In genomic region chr1:110482662-110483307, GRCh38 we compare ENCODE assay signal across 26 cellular contexts. TPM values are rescaled to one million over a fixed set of nuclear protein-coding genes. Genes with fewer than 3 reads are reported as not detected.
DNase-seq lines count a peak whose midpoint lies in the region; ATAC-seq and TF ChIP-seq lines count a peak whose summit lies in the region.
"Had no signal": no experiment of that assay in that cellular context is flagged by ENCODE, and none has a peak within 500 bp of the region (broad histone marks: within the 10 kb centered on the region; RNA-seq: fewer than 3 reads in every experiment).

No MANE protein-coding gene starts in this region.

- H3K4me1 Mint-ChIP-seq in endodermal cell = peaks cover 46% of the 10 kb centered on the region
- no peaks in the 10 kb centered on the region for H3K4me1 Mint-ChIP-seq in natural killer cell treated with Interleukin-12 subunit alpha and Interleukin-12 subunit beta and Interleukin-15 and Interleukin-18, amount 100 ng/mL, for 72 hours (ENCODE audit: low read depth in 2 of 2)
- H3K4me1 Mint-ChIP-seq: activated B cell treated with CpG ODN at 0.5 μM for 24 hours, neural crest cell had no signal

- H3K9me3 Mint-ChIP-seq in endodermal cell = no peaks in the 10 kb centered on the region
- no peaks in the 10 kb centered on the region for H3K9me3 Mint-ChIP-seq in natural killer cell treated with Interleukin-12 subunit alpha and Interleukin-12 subunit beta and Interleukin-15 and Interleukin-18, amount 100 ng/mL, for 72 hours
- H3K9me3 Mint-ChIP-seq in activated naive CD4-positive, alpha-beta T cell treated with anti-CD3 and anti-CD28 coated beads, Interleukin-2, amount 50 U/mL, for 72 hours = no peaks in the 10 kb centered on the region
- H3K9me3 Mint-ChIP-seq: activated B cell treated with CpG ODN at 0.5 μM for 24 hours; CD8-positive, alpha-beta memory T cell; neural crest cell; stimulated activated effector memory CD8-positive, alpha-beta T cell treated with anti-CD3 and anti-CD28 coated beads, Interleukin-12 subunit alpha, Interleukin-12 subunit beta, amount 100 ng/mL, for 72 hours had no signal

- H3K27me3 ChIP-seq in endodermal cell (ENCODE audit: control insufficient read depth, insufficient read depth, low read length, poor library complexity, severe bottlenecking) = peaks cover 19% of the 10 kb centered on the region
- H3K27me3 ChIP-seq: cardiac muscle cell had no signal

- peak; percentile 47 for TF ChIP-seq CTCF in endodermal cell (conservative IDR thresholded peaks at IDR 0.05)

- H3K27me3 Mint-ChIP-seq in endodermal cell (ENCODE audit: insufficient read depth) = peaks cover 31% of the 10 kb centered on the region
- peaks cover 16 to 18% of the 10 kb centered on the region in 2 donors for H3K27me3 Mint-ChIP-seq in natural killer cell treated with Interleukin-12 subunit alpha and Interleukin-12 subunit beta and Interleukin-15 and Interleukin-18, amount 100 ng/mL, for 72 hours

- 61 to 68% methylated on average over 9 to 18 of the region's 18 CpGs for WGBS in endodermal cell (ENCODE audit: insufficient coverage in 1 of 2, insufficient read length in 1 of 2), 2 experiments

- H3K27ac ChIP-seq in endodermal cell (ENCODE audit: low read depth, low read length) = no peak overlapping the region
- H3K27ac ChIP-seq: cardiac muscle cell, psoas muscle, suprapubic skin had no signal

- H3K9me3 ChIP-seq in endodermal cell (ENCODE audit: control insufficient read depth, low read length) = no peaks in the 10 kb centered on the region
- H3K9me3 ChIP-seq: left ventricle myocardium inferior, psoas muscle, SK-N-SH, suprapubic skin had no signal

- H3K36me3 ChIP-seq in endodermal cell (ENCODE audit: control insufficient read depth, insufficient read depth, low read length) = no peaks in the 10 kb centered on the region
- H3K36me3 ChIP-seq: cardiac muscle cell, left ventricle myocardium inferior, suprapubic skin had no signal

- no peak overlapping the region for H3K4me3 Mint-ChIP-seq in endodermal cell
- no peak overlapping the region for H3K4me3 Mint-ChIP-seq in natural killer cell treated with Interleukin-12 subunit alpha and Interleukin-12 subunit beta and Interleukin-15 and Interleukin-18, amount 100 ng/mL, for 72 hours
- H3K4me3 Mint-ChIP-seq: activated B cell treated with CpG ODN at 0.5 μM for 24 hours; neural crest cell; stimulated activated effector memory CD8-positive, alpha-beta T cell treated with anti-CD3 and anti-CD28 coated beads, Interleukin-12 subunit alpha, Interleukin-12 subunit beta, amount 100 ng/mL, for 72 hours had no signal

- H3K27ac Mint-ChIP-seq in endodermal cell = no peak overlapping the region
- H3K27ac Mint-ChIP-seq in natural killer cell treated with Interleukin-12 subunit alpha and Interleukin-12 subunit beta and Interleukin-15 and Interleukin-18, amount 100 ng/mL, for 72 hours = no peak overlapping the region
- H3K27ac Mint-ChIP-seq in activated naive CD4-positive, alpha-beta T cell treated with anti-CD3 and anti-CD28 coated beads, Interleukin-2, amount 50 U/mL, for 72 hours = no peak overlapping the region
- H3K27ac Mint-ChIP-seq: activated B cell treated with CpG ODN at 0.5 μM for 24 hours; CD8-positive, alpha-beta memory T cell; stimulated activated effector memory CD8-positive, alpha-beta T cell treated with anti-CD3 and anti-CD28 coated beads, Interleukin-12 subunit alpha, Interleukin-12 subunit beta, amount 100 ng/mL, for 72 hours had no signal

- DNase-seq in ELR (ENCODE audit: low read depth) (peak; percentile 7), NCI-H146 treated with DMSO at 0.1 percent for 48 hours (lab: John Stamatoyannopoulos, UW; ENCODE audit: unreplicated experiment) (peak; percentile 10), endodermal cell (peak; percentile 77), retina (peak; percentile 62), foreskin melanocyte (no peak)
- DNase-seq in natural killer cell treated with Interleukin-12 subunit alpha and Interleukin-12 subunit beta and Interleukin-15 and Interleukin-18, amount 100 ng/mL, for 72 hours (ENCODE audit: low spot score) = no peak
- DNase-seq in activated naive CD4-positive, alpha-beta T cell treated with anti-CD3 and anti-CD28 coated beads, Interleukin-2, amount 50 U/mL, for 72 hours (ENCODE audit: low spot score in 2 of 2) = no peak
- DNase-seq: activated B cell treated with CpG ODN at 0.5 μM for 24 hours; activated CD4-positive, alpha-beta T cell treated with anti-CD3 and anti-CD28 coated beads, Interleukin-2, amount 50 U/mL, for 48 hours; activated gamma-delta T cell treated with Interleukin-2 at 50 U/mL for 16 hours; CD8-positive, alpha-beta memory T cell; dermis blood vessel endothelial cell; GOT3; left ventricle myocardium inferior; NCI-H1105 treated with DMSO at 0.1 percent for 48 hours; psoas muscle; SK-N-SH; stimulated activated CD4-positive, alpha-beta T cell treated with anti-CD3 and anti-CD28 coated beads, Interleukin-1b, Interleukin-23, amount 100 ng/mL, for 48 hours had no signal

- peaks cover 14% of the 10 kb centered on the region for H3K4me1 ChIP-seq in endodermal cell (ENCODE audit: control insufficient read depth, insufficient read depth, low read length)
- H3K4me1 ChIP-seq: psoas muscle had no signal

- no peak overlapping the region for H3K4me3 ChIP-seq in endodermal cell (ENCODE audit: low read length)
- H3K4me3 ChIP-seq: cardiac muscle cell, left ventricle myocardium inferior, psoas muscle, suprapubic skin had no signal

- no peak for ATAC-seq in natural killer cell treated with Interleukin-12 subunit alpha and Interleukin-12 subunit beta and Interleukin-15 and Interleukin-18, amount 100 ng/mL, for 72 hours
- ATAC-seq in activated naive CD4-positive, alpha-beta T cell treated with anti-CD3 and anti-CD28 coated beads, Interleukin-2, amount 50 U/mL, for 72 hours = no peak
- ATAC-seq: psoas muscle; stimulated activated effector memory CD8-positive, alpha-beta T cell treated with anti-CD3 and anti-CD28 coated beads, Interleukin-12 subunit alpha, Interleukin-12 subunit beta, amount 100 ng/mL, for 72 hours had no signal

- H3K9ac ChIP-seq in endodermal cell (ENCODE audit: extremely low read depth, low read length, poor library complexity, severe bottlenecking) = no peak overlapping the region
- H3K9ac ChIP-seq: SK-N-SH had no signal

- no peaks in the 10 kb centered on the region for H3K36me3 Mint-ChIP-seq in endodermal cell (ENCODE audit: low read depth)
- H3K36me3 Mint-ChIP-seq in natural killer cell treated with Interleukin-12 subunit alpha and Interleukin-12 subunit beta and Interleukin-15 and Interleukin-18, amount 100 ng/mL, for 72 hours = no peaks in the 10 kb centered on the region
- H3K36me3 Mint-ChIP-seq in activated naive CD4-positive, alpha-beta T cell treated with anti-CD3 and anti-CD28 coated beads, Interleukin-2, amount 50 U/mL, for 72 hours = no peaks in the 10 kb centered on the region
- H3K36me3 Mint-ChIP-seq: CD8-positive, alpha-beta memory T cell; stimulated activated effector memory CD8-positive, alpha-beta T cell treated with anti-CD3 and anti-CD28 coated beads, Interleukin-12 subunit alpha, Interleukin-12 subunit beta, amount 100 ng/mL, for 72 hours had no signal

RNA-seq across cellular contexts. Expression of gene PROK1, which starts 31.8 kb away (rescaled TPM):
- total RNA-seq in endodermal cell = under 1 TPM in 1 of 2 donors, not detected in 1; 0.20 TPM
- not detected for polyA plus RNA-seq in endodermal cell (2013, experiment 1 of 2)
- polyA plus RNA-seq in endodermal cell (2013, experiment 2 of 2) = not detected
- under 1 TPM in 1 of 2 donors, not detected in 1; 0.21 TPM for total RNA-seq in natural killer cell treated with Interleukin-12 subunit alpha and Interleukin-12 subunit beta and Interleukin-15 and Interleukin-18, amount 100 ng/mL, for 72 hours
- not detected for total RNA-seq in activated naive CD4-positive, alpha-beta T cell treated with anti-CD3 and anti-CD28 coated beads, Interleukin-2, amount 50 U/mL, for 72 hours
- total RNA-seq: activated B cell treated with CpG ODN at 0.5 μM for 24 hours; CD8-positive, alpha-beta memory T cell; dermis blood vessel endothelial cell; endothelial cell of umbilical vein; left ventricle myocardium inferior; neural crest cell; T-helper 2 cell treated with Interferon-gamma antibody and Interleukin-4, amounts not matched to agents 100 ng/mL and 5 ng/mL, for 36 hours had no signal
- polyA plus RNA-seq: cardiac muscle cell; CD8-positive, alpha-beta memory T cell; endothelial cell of umbilical vein; SK-N-SH had no signal

RNA-seq across cellular contexts. Expression of gene KCNA10, which starts 36.2 kb away (rescaled TPM):
- total RNA-seq in endodermal cell = not detected
- not detected for polyA plus RNA-seq in endodermal cell (2013, experiment 1 of 2)
- not detected for polyA plus RNA-seq in endodermal cell (2013, experiment 2 of 2)
- total RNA-seq in natural killer cell treated with Interleukin-12 subunit alpha and Interleukin-12 subunit beta and Interleukin-15 and Interleukin-18, amount 100 ng/mL, for 72 hours = not detected
- not detected for total RNA-seq in activated naive CD4-positive, alpha-beta T cell treated with anti-CD3 and anti-CD28 coated beads, Interleukin-2, amount 50 U/mL, for 72 hours
- total RNA-seq: activated B cell treated with CpG ODN at 0.5 μM for 24 hours; cardiac muscle cell; CD8-positive, alpha-beta memory T cell; dermis blood vessel endothelial cell; endothelial cell of umbilical vein; left ventricle myocardium inferior; M059J; mucosa of gallbladder; neural crest cell; psoas muscle; suprapubic skin; T-helper 2 cell treated with Interferon-gamma antibody and Interleukin-4, amounts not matched to agents 100 ng/mL and 5 ng/mL, for 36 hours had no signal
- polyA plus RNA-seq: cardiac muscle cell; CD8-positive, alpha-beta memory T cell; endothelial cell of umbilical vein; psoas muscle; SK-N-SH had no signal

Comparison
In these comparisons a context has a peak if more than half of its experiments do, and no peak if none do; other contexts are left out.
1. DNase-seq: peak in ELR (single experiment), NCI-H146 treated with DMSO at 0.1 percent for 48 hours (single experiment), endodermal cell (single experiment) and retina (single experiment); none in natural killer cell treated with Interleukin-12 subunit alpha and Interleukin-12 subunit beta and Interleukin-15 and Interleukin-18, amount 100 ng/mL, for 72 hours (single experiment), foreskin melanocyte (single experiment) and activated naive CD4-positive, alpha-beta T cell treated with anti-CD3 and anti-CD28 coated beads, Interleukin-2, amount 50 U/mL, for 72 hours (0 of 2).